Comparison of ENCODE assay signal across 1 cellular context in genomic region chr17:18108400-18109312, GRCh38.
TF ChIP-seq lines count a peak whose summit lies in the region.

Gene MYO15A (plus strand): TSS chr17:18108756. CDS start chr17:18118801, 10,045 bp downstream.

TF ChIP-seq in HepG2, 621 proteins besides CTCF, POLR2A, EP300 and RAD21:
- TF ChIP-seq ZNF234 (CRISPR knock-in tag; conservative IDR thresholded peaks at IDR 0.05) (no peak), AGO2 (optimal IDR thresholded peaks at IDR 0.05; ENCODE audit: low read depth, low read length) (peak; percentile 47), ZNF367 (CRISPR knock-in tag; IDR thresholded peaks at IDR 0.05; ENCODE audit: borderline replicate concordance) (no peak), KDM2A (CRISPR knock-in tag; IDR thresholded peaks at IDR 0.05; ENCODE audit: borderline replicate concordance, low read depth) (peak; percentile 33; the same call in 1 of the 2 replicates), ZNF30 (CRISPR knock-in tag; IDR thresholded peaks at IDR 0.05) (no peak), TERF1 (CRISPR knock-in tag; IDR thresholded peaks at IDR 0.05) (no peak), ZNF703 (CRISPR knock-in tag; IDR thresholded peaks at IDR 0.05; ENCODE audit: borderline replicate concordance) (no peak), RFX5 (IDR thresholded peaks at IDR 0.05; ENCODE audit: low read depth, low read length) (no peak), ZNF619 (CRISPR knock-in tag; IDR thresholded peaks at IDR 0.05) (no peak), AKAP8 (CRISPR knock-in tag; IDR thresholded peaks at IDR 0.05) (0 out of 2 replicates have a peak, but pooled peaks have one; percentile 11), USF2 (IDR thresholded peaks at IDR 0.05; ENCODE audit: low read depth, low read length) (no peak), USF2 (CRISPR knock-in tag; IDR thresholded peaks at IDR 0.05; ENCODE audit: borderline replicate concordance) (no peak), KDM5B (CRISPR knock-in tag; IDR thresholded peaks at IDR 0.05; ENCODE audit: borderline replicate concordance) (no peak), ZNF280B (CRISPR knock-in tag; IDR thresholded peaks at IDR 0.05; ENCODE audit: borderline replicate concordance) (no peak), NRL (CRISPR knock-in tag; IDR thresholded peaks at IDR 0.05; ENCODE audit: borderline replicate concordance) (no peak), ZNF574 (CRISPR knock-in tag; IDR thresholded peaks at IDR 0.05) (no peak), CREB3 (CRISPR knock-in tag; IDR thresholded peaks at IDR 0.05) (no peak), RBM22 (optimal IDR thresholded peaks at IDR 0.05; ENCODE audit: low read length) (peak; percentile 67), THAP7 (CRISPR knock-in tag; IDR thresholded peaks at IDR 0.05) (no peak), ZNF510 (CRISPR knock-in tag; IDR thresholded peaks at IDR 0.05; ENCODE audit: low read depth) (no peak), PTBP1 (IDR thresholded peaks at IDR 0.05; ENCODE audit: low read depth, low read length, poor library complexity, severe bottlenecking) (no peak)
